ENCODE assay signal across 1 cellular context in genomic region chr6:110703906-110704594, GRCh38.
A peak's percentile ranks its signal among the peaks of the same experiment; 100 is the strongest.
TF ChIP-seq lines count a peak whose summit lies in the region.

No MANE protein-coding gene starts in this region.

TF ChIP-seq in HepG2, 621 proteins besides CTCF, POLR2A, EP300 and RAD21 (continued from another document and continues in another):
- peak; percentile 91; the same call in 1 of the 2 replicates for TF ChIP-seq MIER3 (CRISPR knock-in tag; IDR thresholded peaks at IDR 0.05; ENCODE audit: borderline replicate concordance)
- no peak for TF ChIP-seq ZBTB21 (CRISPR knock-in tag; IDR thresholded peaks at IDR 0.05)
- TF ChIP-seq POLR2G (IDR thresholded peaks at IDR 0.05; ENCODE audit: low read depth, low read length) = no peak
- no peak for TF ChIP-seq ZSCAN29 (CRISPR knock-in tag; conservative IDR thresholded peaks at IDR 0.05)
- no peak for TF ChIP-seq TMF1 (CRISPR knock-in tag; IDR thresholded peaks at IDR 0.05; ENCODE audit: low read depth)
- TF ChIP-seq TFAP4 (IDR thresholded peaks at IDR 0.05; ENCODE audit: borderline replicate concordance, low read depth) = no peak
- TF ChIP-seq RARA (CRISPR knock-in tag; IDR thresholded peaks at IDR 0.05) = peak; percentile 83
- TF ChIP-seq SMC3 (IDR thresholded peaks at IDR 0.05; ENCODE audit: low read length) = peak; percentile 44; the same call in 1 of the 2 replicates
- TF ChIP-seq ZNF224 (CRISPR knock-in tag; IDR thresholded peaks at IDR 0.05) = no peak
- no peak for TF ChIP-seq ZNF225 (CRISPR knock-in tag; IDR thresholded peaks at IDR 0.05)
- TF ChIP-seq HOXA5 (CRISPR knock-in tag; IDR thresholded peaks at IDR 0.05) = peak; percentile 78
- TF ChIP-seq ZMYM4 (CRISPR knock-in tag; IDR thresholded peaks at IDR 0.05) = peak; percentile 51; the same call in 1 of the 2 replicates
- peak; percentile 79 for TF ChIP-seq HNF4G (IDR thresholded peaks at IDR 0.05; ENCODE audit: borderline replicate concordance, low read depth, low read length)
- peak; percentile 33; the same call in 1 of the 2 replicates for TF ChIP-seq HNF4G (CRISPR knock-in tag; IDR thresholded peaks at IDR 0.05; ENCODE audit: borderline replicate concordance, low read depth)
- peak; percentile 91 for TF ChIP-seq TCF7 (IDR thresholded peaks at IDR 0.05; ENCODE audit: low read depth)
- TF ChIP-seq HDAC1 (CRISPR knock-in tag; IDR thresholded peaks at IDR 0.05) = peak; percentile 92
- no peak for TF ChIP-seq MEIS1 (CRISPR knock-in tag; IDR thresholded peaks at IDR 0.05; ENCODE audit: borderline replicate concordance)
- TF ChIP-seq NAIF1 (CRISPR knock-in tag; IDR thresholded peaks at IDR 0.05; ENCODE audit: borderline replicate concordance) = 0 out of 2 replicates have a peak, but pooled peaks have one; percentile 69
- peak; percentile 62; the same call in 1 of the 2 replicates for TF ChIP-seq PHF21A (CRISPR knock-in tag; IDR thresholded peaks at IDR 0.05)
- TF ChIP-seq ZNF382 (CRISPR knock-in tag; IDR thresholded peaks at IDR 0.05; ENCODE audit: borderline replicate concordance) = no peak
- TF ChIP-seq ATF3 (CRISPR knock-in tag; IDR thresholded peaks at IDR 0.05) = no peak
- TF ChIP-seq ISX (CRISPR knock-in tag; conservative IDR thresholded peaks at IDR 0.05) = no peak
- TF ChIP-seq PITX1 (CRISPR knock-in tag; IDR thresholded peaks at IDR 0.05) = peak; percentile 82
- peak; percentile 40 for TF ChIP-seq ASH2L (IDR thresholded peaks at IDR 0.05; ENCODE audit: insufficient read length, low read depth, low read length)
- no peak for TF ChIP-seq THYN1 (CRISPR knock-in tag; IDR thresholded peaks at IDR 0.05; ENCODE audit: borderline replicate concordance, low read depth)
- no peak for TF ChIP-seq ZNF83 (CRISPR knock-in tag; IDR thresholded peaks at IDR 0.05; ENCODE audit: borderline replicate concordance)
- 0 out of 2 replicates have a peak, but pooled peaks have one; percentile 60 for TF ChIP-seq ZNF280D (CRISPR knock-in tag; IDR thresholded peaks at IDR 0.05)
- peak; percentile 78 for TF ChIP-seq SKI (IDR thresholded peaks at IDR 0.05; ENCODE audit: partially characterized antibody)
- TF ChIP-seq REST (IDR thresholded peaks at IDR 0.05; ENCODE audit: borderline replicate concordance in 1 of 2, low read depth in 1 of 2, low read length in 2 of 2) = peak in 1 of 2 experiments; percentile 62; a peak in 1 of 4 replicates
- no peak for TF ChIP-seq DNMT1 (CRISPR knock-in tag; IDR thresholded peaks at IDR 0.05)
- no peak for TF ChIP-seq ZNF543 (CRISPR knock-in tag; IDR thresholded peaks at IDR 0.05)
- peak; percentile 86 for TF ChIP-seq CREM (IDR thresholded peaks at IDR 0.05)
- no peak for TF ChIP-seq CREM (CRISPR knock-in tag; IDR thresholded peaks at IDR 0.05)
- no peak for TF ChIP-seq HBP1 (CRISPR knock-in tag; IDR thresholded peaks at IDR 0.05; ENCODE audit: low read depth)
- TF ChIP-seq ATF7 (IDR thresholded peaks at IDR 0.05) = no peak
- no peak for TF ChIP-seq ATF7 (CRISPR knock-in tag; IDR thresholded peaks at IDR 0.05)
- TF ChIP-seq ZNF143 (CRISPR knock-in tag; IDR thresholded peaks at IDR 0.05) = no peak
- TF ChIP-seq IKZF5 (CRISPR knock-in tag; IDR thresholded peaks at IDR 0.05) = peak; percentile 38; the same call in 1 of the 2 replicates
- TF ChIP-seq ZNF644 (CRISPR knock-in tag; IDR thresholded peaks at IDR 0.05; ENCODE audit: low read depth) = no peak
- TF ChIP-seq ZNF639 (CRISPR knock-in tag; conservative IDR thresholded peaks at IDR 0.05) = no peak
- no peak for TF ChIP-seq ZNF619 (CRISPR knock-in tag; IDR thresholded peaks at IDR 0.05)
- no peak for TF ChIP-seq TAF15 (IDR thresholded peaks at IDR 0.05; ENCODE audit: low read depth, low read length, poor library complexity, severe bottlenecking)
- no peak for TF ChIP-seq LBX2 (CRISPR knock-in tag; IDR thresholded peaks at IDR 0.05; ENCODE audit: borderline replicate concordance)
- no peak for TF ChIP-seq BATF2 (CRISPR knock-in tag; IDR thresholded peaks at IDR 0.05)
- no peak for TF ChIP-seq ZNF3 (CRISPR knock-in tag; IDR thresholded peaks at IDR 0.05)
- TF ChIP-seq ZNF672 (CRISPR knock-in tag; IDR thresholded peaks at IDR 0.05) = no peak
- TF ChIP-seq DMAP1 (CRISPR knock-in tag; IDR thresholded peaks at IDR 0.05) = no peak
- no peak for TF ChIP-seq U2AF1 (optimal IDR thresholded peaks at IDR 0.05; ENCODE audit: low read depth, low read length)
- TF ChIP-seq ZNF513 (CRISPR knock-in tag; conservative IDR thresholded peaks at IDR 0.05) = no peak
- TF ChIP-seq ZNF703 (CRISPR knock-in tag; IDR thresholded peaks at IDR 0.05; ENCODE audit: borderline replicate concordance) = no peak
- no peak for TF ChIP-seq GPN1 (CRISPR knock-in tag; IDR thresholded peaks at IDR 0.05; ENCODE audit: borderline replicate concordance)
- TF ChIP-seq HNF4A (CRISPR knock-in tag; IDR thresholded peaks at IDR 0.05) = peak; percentile 90
- TF ChIP-seq IRX3 (CRISPR knock-in tag; IDR thresholded peaks at IDR 0.05; ENCODE audit: borderline replicate concordance, low read depth) = no peak
- peak; percentile 86 for TF ChIP-seq ARID3A (IDR thresholded peaks at IDR 0.05; ENCODE audit: low read depth, low read length)
- TF ChIP-seq PAWR (CRISPR knock-in tag; IDR thresholded peaks at IDR 0.05; ENCODE audit: borderline replicate concordance) = no peak
- TF ChIP-seq POGZ (CRISPR knock-in tag; IDR thresholded peaks at IDR 0.05) = peak; percentile 74
- no peak for TF ChIP-seq FOXC1 (CRISPR knock-in tag; IDR thresholded peaks at IDR 0.05; ENCODE audit: borderline replicate concordance)
